ENCODE assay signal across 8 cellular contexts in the genomic region with DNA sequence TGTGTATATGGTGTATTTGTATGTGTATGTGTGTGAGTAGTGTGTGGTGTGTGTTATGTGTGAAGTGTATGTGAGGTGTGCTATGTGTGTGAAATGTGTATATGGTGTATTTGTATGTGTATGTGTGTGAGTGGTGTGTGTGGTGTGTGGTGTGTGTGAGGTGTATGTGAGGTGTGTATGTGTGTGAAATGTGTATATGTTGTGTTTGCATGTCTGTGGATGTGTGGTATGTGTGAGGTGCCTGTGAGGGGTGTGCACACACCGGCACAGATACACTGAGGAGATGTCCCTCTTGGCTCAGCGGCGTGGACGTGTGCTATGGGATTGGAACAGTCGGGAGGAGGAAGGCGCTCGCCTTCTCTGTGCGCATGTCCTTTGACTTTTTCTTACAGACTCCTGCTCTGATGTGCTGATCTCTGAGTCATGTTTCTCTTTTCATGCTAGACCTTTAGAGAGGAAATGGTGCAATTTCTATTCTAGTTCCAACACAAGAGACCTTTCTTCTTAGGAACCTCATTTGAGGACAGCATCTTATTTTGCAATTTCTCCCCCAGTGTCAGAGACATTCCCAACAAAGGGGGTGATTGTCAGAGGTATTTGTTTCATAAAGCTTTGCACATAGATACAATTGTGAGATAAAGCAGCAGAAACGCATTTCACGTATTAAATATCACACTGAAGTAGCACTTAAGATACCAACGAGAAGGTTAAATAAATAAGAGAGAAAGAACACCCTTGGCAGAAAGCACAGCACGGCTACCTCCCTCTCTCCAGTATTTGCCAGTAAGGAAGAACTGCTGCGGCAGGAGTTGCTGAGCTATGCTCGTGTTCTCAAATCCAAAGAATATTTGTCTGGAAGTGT. TPM values are rescaled to one million over a fixed set of nuclear protein-coding genes. Genes with fewer than 3 reads are reported as not detected.
A peak's percentile ranks its signal among the peaks of the same experiment; 100 is the strongest.
DNase-seq lines count a peak whose midpoint lies in the region; FAIRE-seq and TF ChIP-seq lines count a peak whose summit lies in the region.

No MANE protein-coding gene starts in this region.

- peak overlapping the region in 1 of 2 donors; percentile 25 for H3K4me3 ChIP-seq in esophagus (ENCODE audit: low read depth in 1 of 2, low read length in 2 of 2)

- no peaks in the 10 kb centered on the region for H3K36me3 ChIP-seq in esophagus (ENCODE audit: control insufficient read depth in 2 of 2, insufficient read depth in 2 of 2, low read length in 1 of 2)

- no peaks in the 10 kb centered on the region for H3K27me3 ChIP-seq in esophagus (ENCODE audit: control insufficient read depth in 1 of 2, insufficient read depth in 2 of 2, low read length in 2 of 2)

- peaks cover 0 to 6% of the 10 kb centered on the region in 2 donors for H3K4me1 ChIP-seq in esophagus (ENCODE audit: control insufficient read depth in 2 of 2, insufficient read depth in 2 of 2, low read length in 1 of 2)

- FAIRE-seq in GM12892 (lab: Jason Lieb, UNC), result no peak

- no peaks in the 10 kb centered on the region for H3K9me3 ChIP-seq in esophagus (ENCODE audit: control insufficient read depth in 2 of 2, insufficient read depth in 1 of 2, low read depth in 1 of 2, low read length in 1 of 2)

- H3K27ac ChIP-seq in esophagus (ENCODE audit: low read depth in 2 of 2, low read length in 1 of 2), result peak overlapping the region; percentile 67 to 80

- in situ Hi-C loops in ACHN (cut with HindIII; ENCODE audit: low pct_ligation_motif_present, low pct_unique_long_range_greater_than_20kb, low sequenced_read_pairs), result no loop called here

- WGBS in esophagus, 2 donors, result 23 to 32% methylated on average over 14 of the region's 14 CpGs

- DNase-seq in ACHN (peak; percentile 6), H4 (ENCODE audit: low spot score) (peak; percentile 81), RKO (ENCODE audit: low spot score) (peak; percentile 33), pons (ENCODE audit: low spot score) (peak; percentile 41), GM12892 (ENCODE audit: insufficient read length) (no peak), middle frontal gyrus (ENCODE audit: extremely low spot score, low spot score) (no peak), COR-L47 (lab: John Stamatoyannopoulos, UW) (no peak)

- TF ChIP-seq POLR2A in GM12892 (IDR thresholded peaks at IDR 0.05; ENCODE audit: low read depth, low read length), result no peak

RNA-seq across cellular contexts. Expression of a gene that starts 11.3 kb away (rescaled TPM):
- 0.12 and 0.33 TPM in 2 replicates for total RNA-seq in H4 (2014; rRNA removed; shearing (Covaris generic))
- 1 to 10 TPM; 4.2 to 6.3 TPM for polyA plus RNA-seq in esophagus
- polyA plus RNA-seq in GM12892 (2012; ENCODE audit: missing spikeins), result 12.6 TPM

Comparison
In these comparisons a context has a peak if more than half of its experiments do, and no peak if none do; other contexts are left out.
1. DNase-seq: peak in ACHN (single experiment), H4 (single experiment), RKO (single experiment) and pons (single experiment); none in GM12892 (single experiment), middle frontal gyrus (single experiment) and COR-L47 (single experiment).